In genomic region chr12:46267618-46268348, GRCh38 we compare ENCODE assay signal across 9 cellular contexts. TPM values are rescaled to one million over a fixed set of nuclear protein-coding genes. Genes with fewer than 3 reads are reported as not detected.
DNase-seq lines count a peak whose midpoint lies in the region; ATAC-seq and TF ChIP-seq lines count a peak whose summit lies in the region.
"Had no signal": no experiment of that assay in that cellular context is flagged by ENCODE, and none has a peak within 500 bp of the region (broad histone marks: within the 10 kb centered on the region; RNA-seq: fewer than 3 reads in every experiment).

No MANE protein-coding gene starts in this region.

- H3K4me2 ChIP-seq in neuronal stem cell (ENCODE audit: insufficient read depth, low read length, poor library complexity, severe bottlenecking): peak overlapping the region; percentile 83

- peak overlapping the region; percentile 98 for H3K9ac ChIP-seq in neuronal stem cell (ENCODE audit: low read depth, low read length, poor library complexity)

- no peak for TF ChIP-seq CTCF in activated CD8-positive, alpha-beta T cell treated with anti-CD3 and anti-CD28 coated beads for 36 hours (IDR thresholded peaks at IDR 0.05)
- TF ChIP-seq CTCF in esophagus squamous epithelium (IDR thresholded peaks at IDR 0.05): peak in 1 of 6 experiments; percentile 3

- H3K36me3 ChIP-seq in esophagus squamous epithelium (no peaks in the 10 kb centered on the region), neuronal stem cell (replicated peaks in 1 of 2; ENCODE audit: control insufficient read depth in 2 of 2, insufficient read depth in 2 of 2, low read length in 2 of 2) (no peaks in the 10 kb centered on the region), urinary bladder (ENCODE audit: insufficient read depth) (no peaks in the 10 kb centered on the region)

- intact Hi-C loops in activated CD8-positive, alpha-beta T cell treated with anti-CD3 and anti-CD28 coated beads for 36 hours (cut with micrococcal nuclease): loop anchor here (2.0 to 5.0 kb wide), 3 partner anchors 49 to 105 kb away; partner anchors contain the start of gene SLC38A2
- intact Hi-C loops in esophagus squamous epithelium (cut with DNase I): no loop called here

- peaks cover 6% of the 10 kb centered on the region for H3K79me1 ChIP-seq in neuronal stem cell (ENCODE audit: low read depth, low read length)

- no peaks in the 10 kb centered on the region for H3K27me3 Mint-ChIP-seq in activated CD8-positive, alpha-beta T cell treated with anti-CD3 and anti-CD28 coated beads for 36 hours
- H3K27me3 Mint-ChIP-seq: activated B cell treated with CpG ODN at 0.5 μM for 24 hours had no signal

- H2AFZ ChIP-seq in neuronal stem cell (ENCODE audit: low read length): peak overlapping the region; percentile 96

- H3K14ac ChIP-seq in neuronal stem cell (ENCODE audit: low read length): peak overlapping the region; percentile 76

- H3K27ac ChIP-seq in esophagus squamous epithelium (peak overlapping the region; percentile 85 to 94 (median 92)), neuronal stem cell (replicated peaks; ENCODE audit: low read length) (peak overlapping the region; percentile 89), urinary bladder (ENCODE audit: low read depth) (peak overlapping the region; percentile 90)

- H4K91ac ChIP-seq in neuronal stem cell (ENCODE audit: low read depth, low read length, poor library complexity): no peak overlapping the region

- H3K23ac ChIP-seq in neuronal stem cell (ENCODE audit: low read depth, low read length, poor library complexity): peak overlapping the region; percentile 90

- POLR2A ChIA-PET in activated CD8-positive, alpha-beta T cell treated with anti-CD3 and anti-CD28 coated beads for 36 hours (lab: Charles Lee): interaction anchor here (0.7 to 6.5 kb wide), 24 partner anchors 10 to 1564 kb away, joined by 3 to 168 read pairs (median 5); partner anchors contain the start of genes SCAF11 and SLC38A2

- H2BK15ac ChIP-seq in neuronal stem cell (ENCODE audit: low read length): no peak overlapping the region

- H2BK5ac ChIP-seq in neuronal stem cell (ENCODE audit: low read length): peak overlapping the region; percentile 98

- H3K4me3 ChIP-seq in esophagus squamous epithelium (peak overlapping the region; percentile 65 to 87 (median 72)), neuronal stem cell (ENCODE audit: low read length in 2 of 2) (peak overlapping the region; percentile 86 to 87), urinary bladder (ENCODE audit: low read depth, low read length) (peak overlapping the region; percentile 62)

- no peak overlapping the region for H3K27ac Mint-ChIP-seq in activated CD8-positive, alpha-beta T cell treated with anti-CD3 and anti-CD28 coated beads for 36 hours
- H3K27ac Mint-ChIP-seq: activated B cell treated with CpG ODN at 0.5 μM for 24 hours had no signal

- no peak overlapping the region for H3K4me3 Mint-ChIP-seq in activated CD8-positive, alpha-beta T cell treated with anti-CD3 and anti-CD28 coated beads for 36 hours
- H3K4me3 Mint-ChIP-seq: activated B cell treated with CpG ODN at 0.5 μM for 24 hours had no signal

- H4K8ac ChIP-seq in neuronal stem cell (ENCODE audit: low read depth, low read length): peak overlapping the region; percentile 30

- no peak for ATAC-seq in activated CD8-positive, alpha-beta T cell treated with anti-CD3 and anti-CD28 coated beads for 36 hours

- H2BK12ac ChIP-seq in neuronal stem cell (ENCODE audit: low read length): no peak overlapping the region

- TF ChIP-seq POLR2A in esophagus squamous epithelium (IDR thresholded peaks at IDR 0.05): no peak

- peaks cover 31% of the 10 kb centered on the region for H3K4me1 Mint-ChIP-seq in activated CD8-positive, alpha-beta T cell treated with anti-CD3 and anti-CD28 coated beads for 36 hours (ENCODE audit: low read depth)

- CTCF ChIA-PET in activated CD8-positive, alpha-beta T cell treated with anti-CD3 and anti-CD28 coated beads for 36 hours (lab: Charles Lee): interaction anchor here (2.9 kb wide), 1 partner anchor 49 kb away, joined by 14 read pairs; no protein-coding TSS in a partner anchor

- H3K18ac ChIP-seq in neuronal stem cell (ENCODE audit: low read length): peak overlapping the region; percentile 99

- H3K4me1 ChIP-seq in esophagus squamous epithelium (peaks cover 7 to 73% (median 10%) of the 10 kb centered on the region in 3 donors), neuronal stem cell (ENCODE audit: control insufficient read depth in 2 of 2, insufficient read depth in 1 of 2, low read depth in 1 of 2, low read length in 2 of 2) (peaks cover 3 to 11% of the 10 kb centered on the region in 2 donors), urinary bladder (ENCODE audit: insufficient read depth) (no peaks in the 10 kb centered on the region)

- H2AK5ac ChIP-seq in neuronal stem cell (ENCODE audit: low read depth, low read length): peak overlapping the region; percentile 88

- H3K36me3 Mint-ChIP-seq in activated CD8-positive, alpha-beta T cell treated with anti-CD3 and anti-CD28 coated beads for 36 hours (ENCODE audit: low read depth): peaks cover 25% of the 10 kb centered on the region

- H3K27me3 ChIP-seq in esophagus squamous epithelium (no peaks in the 10 kb centered on the region), neuronal stem cell (ENCODE audit: control insufficient read depth in 3 of 3, insufficient read depth in 3 of 3, low read depth in 1 of 3, low read length in 3 of 3) (peaks cover 0 to 22% (median 0%) of the 10 kb centered on the region in 3 experiments)

- H3K9me3 Mint-ChIP-seq in activated CD8-positive, alpha-beta T cell treated with anti-CD3 and anti-CD28 coated beads for 36 hours: no peaks in the 10 kb centered on the region
- H3K9me3 Mint-ChIP-seq: activated B cell treated with CpG ODN at 0.5 μM for 24 hours had no signal

- H3K9me3 ChIP-seq in esophagus squamous epithelium (no peaks in the 10 kb centered on the region), neuronal stem cell (replicated peaks in 1 of 2; ENCODE audit: control insufficient read depth in 2 of 2, insufficient read depth in 1 of 2, low read depth in 1 of 2, low read length in 2 of 2) (no peaks in the 10 kb centered on the region)

- WGBS in esophagus squamous epithelium, 2 donors: 0 to 1% methylated on average over 18 to 39 of the region's 51 CpGs
- WGBS in neuronal stem cell (ENCODE audit: extremely low coverage in 2 of 2, insufficient read length in 2 of 2, insufficient replicate concordance in 1 of 2), 2 donors: no CpG with 5 or more reads among the region's 51 CpGs
- 2% methylated on average over 51 of the region's 51 CpGs for WGBS in urinary bladder

- H2BK120ac ChIP-seq in neuronal stem cell (ENCODE audit: low read depth, low read length): peak overlapping the region; percentile 51

- peak overlapping the region; percentile 20 for H3K4ac ChIP-seq in neuronal stem cell (ENCODE audit: low read length)

- DNase-seq in D341Med (ENCODE audit: low spot score): peak; percentile 58
- peak; percentile 61 for DNase-seq in M059J (ENCODE audit: low read depth)
- peak; percentile 58 for DNase-seq in activated CD8-positive, alpha-beta T cell treated with anti-CD3 and anti-CD28 coated beads for 36 hours
- DNase-seq in esophagus squamous epithelium (lab: John Stamatoyannopoulos, UW): no peak
- no peak for DNase-seq in neuronal stem cell (ENCODE audit: low spot score)
- DNase-seq in NCI-H2107 treated with DMSO at 0.1 percent for 48 hours (lab: John Stamatoyannopoulos, UW; ENCODE audit: unreplicated experiment): no peak
- DNase-seq in HuH-7 (ENCODE audit: low spot score): no peak

RNA-seq across cellular contexts. Expression of gene SLC38A1, which starts 1.1 kb away (rescaled TPM):
- total RNA-seq in M059J (2014; rRNA removed; shearing (Covaris generic)): 43.7 and 49.7 TPM in 2 replicates
- total RNA-seq in activated CD8-positive, alpha-beta T cell treated with anti-CD3 and anti-CD28 coated beads for 36 hours: 100 to 1,000 TPM; 167 to 168 TPM
- total RNA-seq in esophagus squamous epithelium (10 to 100 TPM; 23.3 to 88.7 (median 73.3) TPM), urinary bladder (81.7 TPM)
- 73.9 TPM for polyA plus RNA-seq in neuronal stem cell (2013, experiment 1 of 2)
- 75.7 TPM for polyA plus RNA-seq in neuronal stem cell (2013, experiment 2 of 2)
- 15.1 TPM for polyA plus RNA-seq in urinary bladder

Comparison
In these comparisons a context has a peak if more than half of its experiments do, and no peak if none do; other contexts are left out.
1. DNase-seq: peak in D341Med (single experiment), M059J (single experiment) and activated CD8-positive, alpha-beta T cell treated with anti-CD3 and anti-CD28 coated beads for 36 hours (single experiment); none in esophagus squamous epithelium (single experiment), neuronal stem cell (single experiment), NCI-H2107 treated with DMSO at 0.1 percent for 48 hours (single experiment) and HuH-7 (single experiment).
2. Peak in every context shown above with its lines, with median percentiles within 50 percentile points of each other: H3K27ac ChIP-seq and H3K4me3 ChIP-seq.